In genomic region chr2:192162392-192163042, GRCh38 we compare ENCODE assay signal across 8 cellular contexts. TPM values are rescaled to one million over a fixed set of nuclear protein-coding genes. Genes with fewer than 3 reads are reported as not detected.
DNase-seq lines count a peak whose midpoint lies in the region; ATAC-seq and TF ChIP-seq lines count a peak whose summit lies in the region.

No MANE protein-coding gene starts in this region.

- TF ChIP-seq CTCF in LNCaP clone FGC (IDR thresholded peaks at IDR 0.05; ENCODE audit: control insufficient read depth, extremely low read depth, insufficient read depth) (peak; percentile 67), retinal pigment epithelial cell (conservative IDR thresholded peaks at IDR 0.05; ENCODE audit: low read depth, low read length) (peak; percentile 88)

- H3K27me3 Mint-ChIP-seq in activated naive CD8-positive, alpha-beta T cell treated with anti-CD3 and anti-CD28 coated beads for 36 hours = peaks cover 3% of the 10 kb centered on the region

- H3K4me1 Mint-ChIP-seq in activated naive CD8-positive, alpha-beta T cell treated with anti-CD3 and anti-CD28 coated beads for 36 hours = peaks cover 11% of the 10 kb centered on the region

- no peak overlapping the region for H3K4me3 ChIP-seq in LNCaP clone FGC (ENCODE audit: low read depth, low read length)
- no peak overlapping the region for H3K4me3 ChIP-seq in retinal pigment epithelial cell (ENCODE audit: low read length)

- H3K9me3 Mint-ChIP-seq in activated naive CD8-positive, alpha-beta T cell treated with anti-CD3 and anti-CD28 coated beads for 36 hours = no peaks in the 10 kb centered on the region

- no peak overlapping the region for H3K4me3 Mint-ChIP-seq in activated naive CD8-positive, alpha-beta T cell treated with anti-CD3 and anti-CD28 coated beads for 36 hours

- DNase-seq in DMS79 treated with DMSO at 0.1 percent for 48 hours (lab: John Stamatoyannopoulos, UW) (peak; percentile 54), LNCaP clone FGC (ENCODE audit: low read depth) (no peak), SKM-1 (lab: John Stamatoyannopoulos, UW; ENCODE audit: unreplicated experiment) (peak; percentile 56), left cardiac atrium (peak; percentile 56), retinal pigment epithelial cell (ENCODE audit: low read depth) (no peak), GF-D8 (lab: John Stamatoyannopoulos, UW) (no peak)
- DNase-seq in activated naive CD8-positive, alpha-beta T cell treated with anti-CD3 and anti-CD28 coated beads for 36 hours = peak; percentile 38

- intact Hi-C loops in left cardiac atrium (cut with DNase I) = loop anchor here (1.0 to 2.0 kb wide), 3 partner anchors 350 to 354 kb away; no protein-coding TSS in a partner anchor

- no peaks in the 10 kb centered on the region for H3K36me3 Mint-ChIP-seq in activated naive CD8-positive, alpha-beta T cell treated with anti-CD3 and anti-CD28 coated beads for 36 hours

- no peak overlapping the region for H3K27ac Mint-ChIP-seq in activated naive CD8-positive, alpha-beta T cell treated with anti-CD3 and anti-CD28 coated beads for 36 hours

- ATAC-seq in GM21529 (IDR thresholded peaks at IDR 0.05; ENCODE audit: unreplicated experiment) (peak; percentile 86), left cardiac atrium (peak; percentile 87 to 92)

RNA-seq across cellular contexts. Expression of gene TMEFF2, which starts 32.2 kb away (rescaled TPM):
- not detected for total RNA-seq in activated naive CD8-positive, alpha-beta T cell treated with anti-CD3 and anti-CD28 coated beads for 36 hours
- under 1 TPM; 0.08 to 0.47 TPM for total RNA-seq in left cardiac atrium

Comparison
In these comparisons a context has a peak if more than half of its experiments do, and no peak if none do; other contexts are left out.
1. DNase-seq: peak in DMS79 treated with DMSO at 0.1 percent for 48 hours (single experiment), SKM-1 (single experiment), activated naive CD8-positive, alpha-beta T cell treated with anti-CD3 and anti-CD28 coated beads for 36 hours (single experiment) and left cardiac atrium (single experiment); none in LNCaP clone FGC (single experiment), retinal pigment epithelial cell (single experiment) and GF-D8 (single experiment).